In the genomic region with DNA sequence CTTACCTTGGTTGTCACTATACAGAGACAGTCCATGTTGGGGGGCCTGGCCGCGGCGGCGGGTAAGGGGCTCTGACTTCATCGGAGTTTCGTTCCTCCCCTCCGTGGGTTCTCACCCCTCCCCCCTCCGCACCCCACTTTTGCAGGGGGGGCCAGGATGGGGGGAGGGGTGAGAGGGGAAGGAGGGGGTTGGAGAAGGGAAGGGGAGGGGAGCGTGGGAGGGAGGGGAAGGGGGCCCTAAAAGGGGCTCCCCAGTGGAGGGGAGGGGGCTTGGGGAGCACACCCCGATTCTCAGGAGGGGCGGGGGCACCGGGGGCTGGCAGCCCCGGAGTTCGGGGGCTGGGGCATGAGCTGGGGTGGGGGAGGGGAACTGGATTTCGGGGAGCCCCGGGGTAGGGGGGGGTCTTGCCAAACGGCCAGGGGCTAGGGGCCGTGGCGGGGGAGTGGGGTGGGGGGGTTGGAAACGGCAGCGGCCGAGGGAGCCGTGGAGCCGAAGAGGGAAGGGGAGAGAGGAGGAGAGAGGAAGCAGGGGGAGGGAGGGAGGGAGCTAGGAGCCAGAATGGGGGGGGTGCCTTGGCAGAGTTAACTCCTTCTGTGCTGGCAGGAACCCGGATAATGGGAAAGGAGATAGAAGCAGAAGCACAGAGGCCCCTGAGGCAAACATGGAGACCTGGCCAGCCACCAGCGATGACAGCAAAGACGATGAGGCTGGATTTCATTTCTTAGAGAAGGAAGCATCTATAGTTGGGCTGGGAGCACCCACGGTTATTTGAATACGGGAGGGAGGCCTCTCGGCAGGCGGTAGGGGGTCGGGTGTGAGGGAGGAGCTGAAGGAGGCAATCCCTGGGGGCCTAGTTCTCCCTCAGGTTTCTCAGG, we compare ENCODE assay signal across 8 cellular contexts. TPM values are rescaled to one million over a fixed set of nuclear protein-coding genes. Genes with fewer than 3 reads are reported as not detected.
DNase-seq lines count a peak whose midpoint lies in the region; TF ChIP-seq lines count a peak whose summit lies in the region.

No MANE protein-coding gene starts in this region.

- peaks cover 24% of the 10 kb centered on the region for H3K79me2 ChIP-seq in OCI-LY7 (ENCODE audit: insufficient read depth, low read depth, low read length)

- no peak for TF ChIP-seq CTCF in OCI-LY7 (conservative IDR thresholded peaks at IDR 0.05; ENCODE audit: low read length)

- H3K27ac ChIP-seq in OCI-LY7 (ENCODE audit: low read depth, low read length, poor library complexity, severe bottlenecking) (peak overlapping the region; percentile 71), caudate nucleus (ENCODE audit: low read depth, low read length) (peak overlapping the region; percentile 79), temporal lobe (ENCODE audit: low read depth, low read length) (peak overlapping the region; percentile 27)

- peak overlapping the region; percentile 91 for H3K4me2 ChIP-seq in OCI-LY7 (ENCODE audit: low read length)

- POLR2A ChIA-PET in OCI-LY7 (lab: Charles Lee), result interaction anchor here (0.6 kb wide), 2 partner anchors 47 to 263 kb away, joined by 3 read pairs; no protein-coding TSS in a partner anchor

- peak overlapping the region; percentile 75 for H3K4me3 ChIP-seq in OCI-LY7 (ENCODE audit: low read depth, low read length, poor library complexity, severe bottlenecking)

- peak overlapping the region; percentile 85 for H3K27ac Mint-ChIP-seq in activated naive CD4-positive, alpha-beta T cell treated with anti-CD3 and anti-CD28 coated beads for 36 hours

- H3K4me1 ChIP-seq in OCI-LY7 (ENCODE audit: insufficient read depth, low read length, poor library complexity, severe bottlenecking), result peaks cover 64% of the 10 kb centered on the region

- no peaks in the 10 kb centered on the region for H3K9me2 ChIP-seq in OCI-LY7 (ENCODE audit: insufficient read depth, low read length)

- intact Hi-C loops in activated naive CD4-positive, alpha-beta T cell treated with anti-CD3 and anti-CD28 coated beads for 36 hours (cut with micrococcal nuclease), result loop anchor here (5.0 kb wide), 1 partner anchor 185 kb away; the partner anchor contains the start of gene TMEM256
- intact Hi-C loops in OCI-LY7 (cut with micrococcal nuclease; ENCODE audit: unreplicated experiment), result no loop called here

- H3K27me3 Mint-ChIP-seq in activated naive CD4-positive, alpha-beta T cell treated with anti-CD3 and anti-CD28 coated beads for 36 hours (ENCODE audit: low read depth), result no peaks in the 10 kb centered on the region

- peaks cover 8% of the 10 kb centered on the region for H3K36me3 Mint-ChIP-seq in activated naive CD4-positive, alpha-beta T cell treated with anti-CD3 and anti-CD28 coated beads for 36 hours (ENCODE audit: low read depth)

- DNase-seq in activated naive CD4-positive, alpha-beta T cell treated with anti-CD3 and anti-CD28 coated beads for 36 hours, result peak; percentile 48
- no peak for DNase-seq in activated naive CD4-positive, alpha-beta T cell (lab: John Stamatoyannopoulos, UW)
- DNase-seq in OCI-LY7 (ENCODE audit: low spot score), result peak; percentile 68
- peak in 32 of 61 donors; percentile 10 to 73 (median 49) for DNase-seq in caudate nucleus (lab: John Stamatoyannopoulos, UW)
- DNase-seq in kidney tubule cell (ENCODE audit: low spot score), result peak; percentile 38
- no peak for DNase-seq in LoVo (ENCODE audit: low spot score)
- no peak for DNase-seq in COLO829 (ENCODE audit: low spot score)

- CTCF ChIA-PET in activated naive CD4-positive, alpha-beta T cell treated with anti-CD3 and anti-CD28 coated beads for 36 hours (lab: Charles Lee), result interaction anchor here (1.0 kb wide), 1 partner anchor 172 kb away, joined by 3 read pairs; no protein-coding TSS in a partner anchor
- CTCF ChIA-PET in OCI-LY7 (lab: Charles Lee; ENCODE audit: unreplicated experiment), result no interaction called here

- H2AFZ ChIP-seq in OCI-LY7 (ENCODE audit: low read length), result peak overlapping the region; percentile 17; the same call in 1 of the 2 replicates

- no peaks in the 10 kb centered on the region for H3K9me3 ChIP-seq in OCI-LY7 (ENCODE audit: low read length)

- no peaks in the 10 kb centered on the region for H3K9me3 Mint-ChIP-seq in activated naive CD4-positive, alpha-beta T cell treated with anti-CD3 and anti-CD28 coated beads for 36 hours

- peaks cover 17% of the 10 kb centered on the region; the same call in 1 of the 2 replicates for H3K36me3 ChIP-seq in OCI-LY7 (ENCODE audit: insufficient read depth, low read length)

- peak overlapping the region; percentile 71 for H3K4me3 Mint-ChIP-seq in activated naive CD4-positive, alpha-beta T cell treated with anti-CD3 and anti-CD28 coated beads for 36 hours

- H3K4me1 Mint-ChIP-seq in activated naive CD4-positive, alpha-beta T cell treated with anti-CD3 and anti-CD28 coated beads for 36 hours (ENCODE audit: low read depth), result peaks cover 65% of the 10 kb centered on the region

- BruUV-seq in OCI-LY7 (replicated peaks; lab: Mats Ljungman, UMichigan), result no TSS peak

- H4K20me1 ChIP-seq in OCI-LY7 (ENCODE audit: insufficient read depth, low read length), result no peaks in the 10 kb centered on the region

RNA-seq across cellular contexts. Expression of gene DLG4, which starts 2.3 kb away (rescaled TPM):
- 10 to 100 TPM; 13.6 to 13.8 TPM for total RNA-seq in activated naive CD4-positive, alpha-beta T cell treated with anti-CD3 and anti-CD28 coated beads for 36 hours
- 9.0 and 15.4 TPM in 2 replicates for total RNA-seq in OCI-LY7 (2014; rRNA removed; shearing (Covaris generic))
- total RNA-seq in OCI-LY7 (2022) (27.3 and 30.2 TPM in 2 replicates), temporal lobe (112 TPM)

RNA-seq across cellular contexts. Expression of gene ACADVL, which starts 2.4 kb away (rescaled TPM):
- total RNA-seq in activated naive CD4-positive, alpha-beta T cell treated with anti-CD3 and anti-CD28 coated beads for 36 hours, result 100 to 1,000 TPM; 263 to 267 TPM
- total RNA-seq in OCI-LY7 (2014; rRNA removed; shearing (Covaris generic)), result 226 and 297 TPM in 2 replicates
- total RNA-seq in OCI-LY7 (2022), result 204 and 238 TPM in 2 replicates
- 58.0 TPM for total RNA-seq in temporal lobe

RNA-seq across cellular contexts. Expression of gene DVL2, which starts 17.0 kb away (rescaled TPM):
- total RNA-seq in activated naive CD4-positive, alpha-beta T cell treated with anti-CD3 and anti-CD28 coated beads for 36 hours, result 10 to 100 TPM; 26.7 to 29.4 TPM
- 84.3 and 98.8 TPM in 2 replicates for total RNA-seq in OCI-LY7 (2014; rRNA removed; shearing (Covaris generic))
- total RNA-seq in OCI-LY7 (2022) (99.9 and 100 TPM in 2 replicates), temporal lobe (30.0 TPM)

RNA-seq across cellular contexts. Expression of gene PHF23, which starts 21.9 kb away (rescaled TPM):
- total RNA-seq in activated naive CD4-positive, alpha-beta T cell treated with anti-CD3 and anti-CD28 coated beads for 36 hours, result 10 to 100 TPM in 1 of 2 experiments, 1 to 10 TPM in 1; 8.4 to 10.0 TPM
- total RNA-seq in OCI-LY7 (2014; rRNA removed; shearing (Covaris generic)), result 47.7 and 50.8 TPM in 2 replicates
- total RNA-seq in OCI-LY7 (2022) (36.5 and 43.3 TPM in 2 replicates), temporal lobe (17.9 TPM)

RNA-seq across cellular contexts. Expression of gene GABARAP, which starts 24.9 kb away (rescaled TPM):
- total RNA-seq in activated naive CD4-positive, alpha-beta T cell treated with anti-CD3 and anti-CD28 coated beads for 36 hours, result 100 to 1,000 TPM; 137 to 152 TPM
- total RNA-seq in OCI-LY7 (2014; rRNA removed; shearing (Covaris generic)), result 106 and 128 TPM in 2 replicates
- total RNA-seq in OCI-LY7 (2022) (199 and 207 TPM in 2 replicates), temporal lobe (93.9 TPM)

Comparison
In these comparisons a context has a peak if more than half of its experiments do, and no peak if none do; other contexts are left out.
1. DNase-seq: peak in activated naive CD4-positive, alpha-beta T cell treated with anti-CD3 and anti-CD28 coated beads for 36 hours (single experiment), OCI-LY7 (single experiment), caudate nucleus (32 of 61) and kidney tubule cell (single experiment); none in activated naive CD4-positive, alpha-beta T cell (0 of 4), LoVo (single experiment) and COLO829 (single experiment).
2. H3K27ac ChIP-seq: peak in every context shown above with its lines; median percentile 79 in caudate nucleus; 71 in OCI-LY7; 27 in temporal lobe.